1 cellular context compared by ENCODE assay signal in the genomic region with DNA sequence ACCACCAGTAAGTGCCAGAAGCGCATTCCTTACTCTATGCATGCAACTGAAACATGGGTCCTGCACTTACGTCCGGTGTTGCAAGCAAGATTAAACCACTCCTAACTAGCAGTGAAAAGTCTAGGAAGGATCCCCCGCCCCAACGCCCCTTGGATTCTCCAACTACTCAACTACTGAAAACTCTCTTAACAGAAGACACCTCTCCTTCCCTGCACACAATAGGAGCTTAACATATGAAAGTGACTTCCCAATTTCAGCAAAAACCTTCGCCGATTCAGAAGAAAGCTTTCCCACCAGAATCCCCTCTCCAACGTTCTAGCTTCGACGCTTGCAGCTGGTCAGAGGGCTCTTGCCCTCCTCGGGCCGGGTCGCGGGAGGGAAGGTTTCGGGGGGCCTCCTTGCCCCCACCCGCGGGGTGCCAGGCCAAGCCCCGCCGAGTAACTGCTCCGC.
TF ChIP-seq lines count a peak whose summit lies in the region.

No MANE protein-coding gene starts in this region.

TF ChIP-seq in HepG2, 621 proteins besides CTCF, POLR2A, EP300 and RAD21 (continued from another document and continues in another):
- TF ChIP-seq, protein P1, sequence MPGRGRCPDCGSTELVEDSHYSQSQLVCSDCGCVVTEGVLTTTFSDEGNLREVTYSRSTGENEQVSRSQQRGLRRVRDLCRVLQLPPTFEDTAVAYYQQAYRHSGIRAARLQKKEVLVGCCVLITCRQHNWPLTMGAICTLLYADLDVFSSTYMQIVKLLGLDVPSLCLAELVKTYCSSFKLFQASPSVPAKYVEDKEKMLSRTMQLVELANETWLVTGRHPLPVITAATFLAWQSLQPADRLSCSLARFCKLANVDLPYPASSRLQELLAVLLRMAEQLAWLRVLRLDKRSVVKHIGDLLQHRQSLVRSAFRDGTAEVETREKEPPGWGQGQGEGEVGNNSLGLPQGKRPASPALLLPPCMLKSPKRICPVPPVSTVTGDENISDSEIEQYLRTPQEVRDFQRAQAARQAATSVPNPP (CRISPR knock-in tag; IDR thresholded peaks at IDR 0.05), result 0 out of 2 replicates have a peak, but pooled peaks have one; percentile 10
- TF ChIP-seq ZNF17 (CRISPR knock-in tag; IDR thresholded peaks at IDR 0.05), result 0 out of 2 replicates have a peak, but pooled peaks have one; percentile 64
- TF ChIP-seq, protein P2, sequence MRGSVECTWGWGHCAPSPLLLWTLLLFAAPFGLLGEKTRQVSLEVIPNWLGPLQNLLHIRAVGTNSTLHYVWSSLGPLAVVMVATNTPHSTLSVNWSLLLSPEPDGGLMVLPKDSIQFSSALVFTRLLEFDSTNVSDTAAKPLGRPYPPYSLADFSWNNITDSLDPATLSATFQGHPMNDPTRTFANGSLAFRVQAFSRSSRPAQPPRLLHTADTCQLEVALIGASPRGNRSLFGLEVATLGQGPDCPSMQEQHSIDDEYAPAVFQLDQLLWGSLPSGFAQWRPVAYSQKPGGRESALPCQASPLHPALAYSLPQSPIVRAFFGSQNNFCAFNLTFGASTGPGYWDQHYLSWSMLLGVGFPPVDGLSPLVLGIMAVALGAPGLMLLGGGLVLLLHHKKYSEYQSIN (CRISPR knock-in tag; IDR thresholded peaks at IDR 0.05; ENCODE audit: borderline replicate concordance), result no peak
- no peak for TF ChIP-seq KAT8 (CRISPR knock-in tag; IDR thresholded peaks at IDR 0.05)
- TF ChIP-seq PRMT3 (CRISPR knock-in tag; IDR thresholded peaks at IDR 0.05; ENCODE audit: borderline replicate concordance, low read depth), result 0 out of 2 replicates have a peak, but pooled peaks have one; percentile 63
- TF ChIP-seq, protein P3, sequence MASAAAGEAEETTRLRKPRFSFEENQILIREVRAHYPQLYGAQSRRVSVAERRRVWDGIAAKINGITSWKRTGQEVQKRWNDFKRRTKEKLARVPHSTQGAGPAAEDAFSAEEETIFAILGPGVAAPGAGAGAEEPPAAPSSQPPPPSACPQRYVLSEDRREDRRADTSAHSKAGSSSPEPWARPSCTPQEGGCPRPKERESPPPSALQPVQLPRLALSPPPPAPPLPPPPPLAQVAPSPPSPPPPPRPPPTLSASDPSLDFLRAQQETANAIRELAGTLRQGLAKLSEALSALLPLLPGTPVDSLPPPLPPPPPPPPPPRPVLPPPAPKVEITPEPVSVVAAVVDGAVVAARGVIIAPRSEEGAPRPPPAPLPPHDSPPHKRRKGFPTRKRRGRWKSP (CRISPR knock-in tag; IDR thresholded peaks at IDR 0.05), result 0 out of 2 replicates have a peak, but pooled peaks have one; percentile 4
- TF ChIP-seq MEIS2 (CRISPR knock-in tag; IDR thresholded peaks at IDR 0.05), result no peak
- TF ChIP-seq, protein P4, sequence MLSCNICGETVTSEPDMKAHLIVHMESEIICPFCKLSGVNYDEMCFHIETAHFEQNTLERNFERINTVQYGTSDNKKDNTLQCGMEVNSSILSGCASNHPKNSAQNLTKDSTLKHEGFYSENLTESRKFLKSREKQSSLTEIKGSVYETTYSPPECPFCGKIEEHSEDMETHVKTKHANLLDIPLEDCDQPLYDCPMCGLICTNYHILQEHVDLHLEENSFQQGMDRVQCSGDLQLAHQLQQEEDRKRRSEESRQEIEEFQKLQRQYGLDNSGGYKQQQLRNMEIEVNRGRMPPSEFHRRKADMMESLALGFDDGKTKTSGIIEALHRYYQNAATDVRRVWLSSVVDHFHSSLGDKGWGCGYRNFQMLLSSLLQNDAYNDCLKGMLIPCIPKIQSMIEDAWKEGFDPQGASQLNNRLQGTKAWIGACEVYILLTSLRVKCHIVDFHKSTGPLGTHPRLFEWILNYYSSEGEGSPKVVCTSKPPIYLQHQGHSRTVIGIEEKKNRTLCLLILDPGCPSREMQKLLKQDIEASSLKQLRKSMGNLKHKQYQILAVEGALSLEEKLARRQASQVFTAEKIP (CRISPR knock-in tag; IDR thresholded peaks at IDR 0.05; ENCODE audit: borderline replicate concordance), result no peak
- 0 out of 2 replicates have a peak, but pooled peaks have one; percentile 17 for TF ChIP-seq AKAP8 (CRISPR knock-in tag; IDR thresholded peaks at IDR 0.05)
- no peak for TF ChIP-seq SP1 (IDR thresholded peaks at IDR 0.05)
- no peak; the same call in 1 of the 2 replicates for TF ChIP-seq SP1 (CRISPR knock-in tag; IDR thresholded peaks at IDR 0.05)
- TF ChIP-seq, protein P5, sequence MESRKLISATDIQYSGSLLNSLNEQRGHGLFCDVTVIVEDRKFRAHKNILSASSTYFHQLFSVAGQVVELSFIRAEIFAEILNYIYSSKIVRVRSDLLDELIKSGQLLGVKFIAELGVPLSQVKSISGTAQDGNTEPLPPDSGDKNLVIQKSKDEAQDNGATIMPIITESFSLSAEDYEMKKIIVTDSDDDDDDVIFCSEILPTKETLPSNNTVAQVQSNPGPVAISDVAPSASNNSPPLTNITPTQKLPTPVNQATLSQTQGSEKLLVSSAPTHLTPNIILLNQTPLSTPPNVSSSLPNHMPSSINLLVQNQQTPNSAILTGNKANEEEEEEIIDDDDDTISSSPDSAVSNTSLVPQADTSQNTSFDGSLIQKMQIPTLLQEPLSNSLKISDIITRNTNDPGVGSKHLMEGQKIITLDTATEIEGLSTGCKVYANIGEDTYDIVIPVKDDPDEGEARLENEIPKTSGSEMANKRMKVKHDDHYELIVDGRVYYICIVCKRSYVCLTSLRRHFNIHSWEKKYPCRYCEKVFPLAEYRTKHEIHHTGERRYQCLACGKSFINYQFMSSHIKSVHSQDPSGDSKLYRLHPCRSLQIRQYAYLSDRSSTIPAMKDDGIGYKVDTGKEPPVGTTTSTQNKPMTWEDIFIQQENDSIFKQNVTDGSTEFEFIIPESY (CRISPR knock-in tag; IDR thresholded peaks at IDR 0.05), result no peak
- TF ChIP-seq, protein P6, sequence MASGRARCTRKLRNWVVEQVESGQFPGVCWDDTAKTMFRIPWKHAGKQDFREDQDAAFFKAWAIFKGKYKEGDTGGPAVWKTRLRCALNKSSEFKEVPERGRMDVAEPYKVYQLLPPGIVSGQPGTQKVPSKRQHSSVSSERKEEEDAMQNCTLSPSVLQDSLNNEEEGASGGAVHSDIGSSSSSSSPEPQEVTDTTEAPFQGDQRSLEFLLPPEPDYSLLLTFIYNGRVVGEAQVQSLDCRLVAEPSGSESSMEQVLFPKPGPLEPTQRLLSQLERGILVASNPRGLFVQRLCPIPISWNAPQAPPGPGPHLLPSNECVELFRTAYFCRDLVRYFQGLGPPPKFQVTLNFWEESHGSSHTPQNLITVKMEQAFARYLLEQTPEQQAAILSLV (CRISPR knock-in tag; IDR thresholded peaks at IDR 0.05; ENCODE audit: borderline replicate concordance), result 0 out of 2 replicates have a peak, but pooled peaks have one; percentile 10
- no peak for TF ChIP-seq ELF4 (CRISPR knock-in tag; IDR thresholded peaks at IDR 0.05; ENCODE audit: borderline replicate concordance)
- TF ChIP-seq, protein P7, sequence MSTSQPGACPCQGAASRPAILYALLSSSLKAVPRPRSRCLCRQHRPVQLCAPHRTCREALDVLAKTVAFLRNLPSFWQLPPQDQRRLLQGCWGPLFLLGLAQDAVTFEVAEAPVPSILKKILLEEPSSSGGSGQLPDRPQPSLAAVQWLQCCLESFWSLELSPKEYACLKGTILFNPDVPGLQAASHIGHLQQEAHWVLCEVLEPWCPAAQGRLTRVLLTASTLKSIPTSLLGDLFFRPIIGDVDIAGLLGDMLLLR (CRISPR knock-in tag; IDR thresholded peaks at IDR 0.05), result 0 out of 2 replicates have a peak, but pooled peaks have one; percentile 66
- TF ChIP-seq, protein P8, sequence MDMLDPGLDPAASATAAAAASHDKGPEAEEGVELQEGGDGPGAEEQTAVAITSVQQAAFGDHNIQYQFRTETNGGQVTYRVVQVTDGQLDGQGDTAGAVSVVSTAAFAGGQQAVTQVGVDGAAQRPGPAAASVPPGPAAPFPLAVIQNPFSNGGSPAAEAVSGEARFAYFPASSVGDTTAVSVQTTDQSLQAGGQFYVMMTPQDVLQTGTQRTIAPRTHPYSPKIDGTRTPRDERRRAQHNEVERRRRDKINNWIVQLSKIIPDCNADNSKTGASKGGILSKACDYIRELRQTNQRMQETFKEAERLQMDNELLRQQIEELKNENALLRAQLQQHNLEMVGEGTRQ (IDR thresholded peaks at IDR 0.05; ENCODE audit: low read depth, low read length), result no peak
- TF ChIP-seq, protein P8 (CRISPR knock-in tag; IDR thresholded peaks at IDR 0.05; ENCODE audit: borderline replicate concordance), result no peak
- no peak for TF ChIP-seq CBX1 (IDR thresholded peaks at IDR 0.05; ENCODE audit: low read depth)
- no peak for TF ChIP-seq ZFP36 (IDR thresholded peaks at IDR 0.05; ENCODE audit: borderline replicate concordance, low read depth, low read length, partially characterized antibody)
- TF ChIP-seq, protein P9, sequence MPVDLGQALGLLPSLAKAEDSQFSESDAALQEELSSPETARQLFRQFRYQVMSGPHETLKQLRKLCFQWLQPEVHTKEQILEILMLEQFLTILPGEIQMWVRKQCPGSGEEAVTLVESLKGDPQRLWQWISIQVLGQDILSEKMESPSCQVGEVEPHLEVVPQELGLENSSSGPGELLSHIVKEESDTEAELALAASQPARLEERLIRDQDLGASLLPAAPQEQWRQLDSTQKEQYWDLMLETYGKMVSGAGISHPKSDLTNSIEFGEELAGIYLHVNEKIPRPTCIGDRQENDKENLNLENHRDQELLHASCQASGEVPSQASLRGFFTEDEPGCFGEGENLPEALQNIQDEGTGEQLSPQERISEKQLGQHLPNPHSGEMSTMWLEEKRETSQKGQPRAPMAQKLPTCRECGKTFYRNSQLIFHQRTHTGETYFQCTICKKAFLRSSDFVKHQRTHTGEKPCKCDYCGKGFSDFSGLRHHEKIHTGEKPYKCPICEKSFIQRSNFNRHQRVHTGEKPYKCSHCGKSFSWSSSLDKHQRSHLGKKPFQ (CRISPR knock-in tag; IDR thresholded peaks at IDR 0.05; ENCODE audit: insufficient replicate concordance), result no peak
- TF ChIP-seq HNF4G (IDR thresholded peaks at IDR 0.05; ENCODE audit: borderline replicate concordance, low read depth, low read length), result 0 out of 2 replicates have a peak, but pooled peaks have one; percentile 2
- TF ChIP-seq HNF4G (CRISPR knock-in tag; IDR thresholded peaks at IDR 0.05; ENCODE audit: borderline replicate concordance, low read depth), result no peak
- peak; percentile 58; the same call in 1 of the 2 replicates for TF ChIP-seq ZNF333 (CRISPR knock-in tag; IDR thresholded peaks at IDR 0.05; ENCODE audit: borderline replicate concordance)
- TF ChIP-seq, protein P10, sequence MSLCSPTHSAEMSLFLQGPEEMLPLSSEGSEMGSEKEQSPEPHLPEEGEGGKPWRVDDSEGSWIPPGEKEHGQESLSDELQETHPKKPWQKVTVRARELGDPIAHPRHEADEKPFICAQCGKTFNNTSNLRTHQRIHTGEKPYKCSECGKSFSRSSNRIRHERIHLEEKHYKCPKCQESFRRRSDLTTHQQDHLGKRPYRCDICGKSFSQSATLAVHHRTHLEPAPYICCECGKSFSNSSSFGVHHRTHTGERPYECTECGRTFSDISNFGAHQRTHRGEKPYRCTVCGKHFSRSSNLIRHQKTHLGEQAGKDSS (CRISPR knock-in tag; IDR thresholded peaks at IDR 0.05; ENCODE audit: borderline replicate concordance, low read depth), result no peak
- no peak for TF ChIP-seq ZNF274 (CRISPR knock-in tag; IDR thresholded peaks at IDR 0.05)
- no peak for TF ChIP-seq MTA1 (CRISPR knock-in tag; IDR thresholded peaks at IDR 0.05; ENCODE audit: borderline replicate concordance)
- TF ChIP-seq ZNF44 (CRISPR knock-in tag; IDR thresholded peaks at IDR 0.05), result no peak
- TF ChIP-seq, protein P11, sequence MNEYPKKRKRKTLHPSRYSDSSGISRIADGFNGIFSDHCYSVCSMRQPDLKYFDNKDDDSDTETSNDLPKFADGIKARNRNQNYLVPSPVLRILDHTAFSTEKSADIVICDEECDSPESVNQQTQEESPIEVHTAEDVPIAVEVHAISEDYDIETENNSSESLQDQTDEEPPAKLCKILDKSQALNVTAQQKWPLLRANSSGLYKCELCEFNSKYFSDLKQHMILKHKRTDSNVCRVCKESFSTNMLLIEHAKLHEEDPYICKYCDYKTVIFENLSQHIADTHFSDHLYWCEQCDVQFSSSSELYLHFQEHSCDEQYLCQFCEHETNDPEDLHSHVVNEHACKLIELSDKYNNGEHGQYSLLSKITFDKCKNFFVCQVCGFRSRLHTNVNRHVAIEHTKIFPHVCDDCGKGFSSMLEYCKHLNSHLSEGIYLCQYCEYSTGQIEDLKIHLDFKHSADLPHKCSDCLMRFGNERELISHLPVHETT (CRISPR knock-in tag; conservative IDR thresholded peaks at IDR 0.05), result 0 out of 2 replicates have a peak, but pooled peaks have one; percentile 11
- 0 out of 2 replicates have a peak, but pooled peaks have one; percentile 52 for TF ChIP-seq ZNF878 (CRISPR knock-in tag; IDR thresholded peaks at IDR 0.05)
- TF ChIP-seq, protein P12, sequence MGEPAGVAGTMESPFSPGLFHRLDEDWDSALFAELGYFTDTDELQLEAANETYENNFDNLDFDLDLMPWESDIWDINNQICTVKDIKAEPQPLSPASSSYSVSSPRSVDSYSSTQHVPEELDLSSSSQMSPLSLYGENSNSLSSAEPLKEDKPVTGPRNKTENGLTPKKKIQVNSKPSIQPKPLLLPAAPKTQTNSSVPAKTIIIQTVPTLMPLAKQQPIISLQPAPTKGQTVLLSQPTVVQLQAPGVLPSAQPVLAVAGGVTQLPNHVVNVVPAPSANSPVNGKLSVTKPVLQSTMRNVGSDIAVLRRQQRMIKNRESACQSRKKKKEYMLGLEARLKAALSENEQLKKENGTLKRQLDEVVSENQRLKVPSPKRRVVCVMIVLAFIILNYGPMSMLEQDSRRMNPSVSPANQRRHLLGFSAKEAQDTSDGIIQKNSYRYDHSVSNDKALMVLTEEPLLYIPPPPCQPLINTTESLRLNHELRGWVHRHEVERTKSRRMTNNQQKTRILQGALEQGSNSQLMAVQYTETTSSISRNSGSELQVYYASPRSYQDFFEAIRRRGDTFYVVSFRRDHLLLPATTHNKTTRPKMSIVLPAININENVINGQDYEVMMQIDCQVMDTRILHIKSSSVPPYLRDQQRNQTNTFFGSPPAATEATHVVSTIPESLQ (CRISPR knock-in tag; conservative IDR thresholded peaks at IDR 0.05), result no peak
- TF ChIP-seq, protein P13, sequence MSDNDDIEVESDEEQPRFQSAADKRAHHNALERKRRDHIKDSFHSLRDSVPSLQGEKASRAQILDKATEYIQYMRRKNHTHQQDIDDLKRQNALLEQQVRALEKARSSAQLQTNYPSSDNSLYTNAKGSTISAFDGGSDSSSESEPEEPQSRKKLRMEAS (IDR thresholded peaks at IDR 0.05), result no peak
- no peak for TF ChIP-seq NFKBIZ (CRISPR knock-in tag; IDR thresholded peaks at IDR 0.05)
- TF ChIP-seq CHCHD3 (CRISPR knock-in tag; IDR thresholded peaks at IDR 0.05), result 0 out of 2 replicates have a peak, but pooled peaks have one; percentile 93
- TF ChIP-seq ZNF850 (CRISPR knock-in tag; conservative IDR thresholded peaks at IDR 0.05), result 0 out of 2 replicates have a peak, but pooled peaks have one; percentile 52
- TF ChIP-seq ZFP37 (CRISPR knock-in tag; IDR thresholded peaks at IDR 0.05; ENCODE audit: borderline replicate concordance), result no peak
- TF ChIP-seq ZNF737 (CRISPR knock-in tag; IDR thresholded peaks at IDR 0.05; ENCODE audit: borderline replicate concordance), result no peak
- no peak for TF ChIP-seq NFIB (CRISPR knock-in tag; IDR thresholded peaks at IDR 0.05; ENCODE audit: borderline replicate concordance)
- no peak for TF ChIP-seq ZNF143 (CRISPR knock-in tag; IDR thresholded peaks at IDR 0.05)
- no peak for TF ChIP-seq SOX6 (IDR thresholded peaks at IDR 0.05)
- 0 out of 2 replicates have a peak, but pooled peaks have one; percentile 14 for TF ChIP-seq SOX6 (CRISPR knock-in tag; IDR thresholded peaks at IDR 0.05)
- TF ChIP-seq REL (CRISPR knock-in tag; conservative IDR thresholded peaks at IDR 0.05), result 0 out of 2 replicates have a peak, but pooled peaks have one; percentile 43
